ENCODE assay signal across 8 cellular contexts in genomic region chr9:95463145-95464060, GRCh38. TPM values are rescaled to one million over a fixed set of nuclear protein-coding genes. Genes with fewer than 3 reads are reported as not detected.
A peak's percentile ranks its signal among the peaks of the same experiment; 100 is the strongest.
DNase-seq lines count a peak whose midpoint lies in the region; ATAC-seq lines count a peak whose summit lies in the region.

No MANE protein-coding gene starts in this region.

- DNase-seq in activated naive CD8-positive, alpha-beta T cell treated with anti-CD3 and anti-CD28 coated beads for 36 hours = no peak
- no peak for DNase-seq in natural killer cell treated with Interleukin-12 subunit alpha and Interleukin-12 subunit beta and Interleukin-15 and Interleukin-18, amount 100 ng/mL, for 72 hours (ENCODE audit: low spot score)
- DNase-seq in H4 (ENCODE audit: low spot score) (no peak), NCI-H2227 (lab: John Stamatoyannopoulos, UW; ENCODE audit: unreplicated experiment) (no peak), NCI-H1092 treated with DMSO at 0.1 percent for 48 hours (lab: John Stamatoyannopoulos, UW) (no peak)
- no peak for DNase-seq in activated CD8-positive, alpha-beta memory T cell treated with anti-CD3 and anti-CD28 coated beads for 24 hours

- H3K4me3 Mint-ChIP-seq in activated naive CD8-positive, alpha-beta T cell treated with anti-CD3 and anti-CD28 coated beads for 36 hours = peak overlapping the region; percentile 78
- peak overlapping the region; percentile 95 for H3K4me3 Mint-ChIP-seq in natural killer cell treated with Interleukin-12 subunit alpha and Interleukin-12 subunit beta and Interleukin-15 and Interleukin-18, amount 100 ng/mL, for 72 hours

- no peaks in the 10 kb centered on the region for H3K9me3 Mint-ChIP-seq in activated naive CD8-positive, alpha-beta T cell treated with anti-CD3 and anti-CD28 coated beads for 36 hours
- no peaks in the 10 kb centered on the region for H3K9me3 Mint-ChIP-seq in natural killer cell treated with Interleukin-12 subunit alpha and Interleukin-12 subunit beta and Interleukin-15 and Interleukin-18, amount 100 ng/mL, for 72 hours

- no peaks in the 10 kb centered on the region for H3K27me3 Mint-ChIP-seq in activated naive CD8-positive, alpha-beta T cell treated with anti-CD3 and anti-CD28 coated beads for 36 hours
- H3K27me3 Mint-ChIP-seq in natural killer cell treated with Interleukin-12 subunit alpha and Interleukin-12 subunit beta and Interleukin-15 and Interleukin-18, amount 100 ng/mL, for 72 hours = no peaks in the 10 kb centered on the region

- peaks cover 34% of the 10 kb centered on the region for H3K4me1 Mint-ChIP-seq in activated naive CD8-positive, alpha-beta T cell treated with anti-CD3 and anti-CD28 coated beads for 36 hours
- H3K4me1 Mint-ChIP-seq in natural killer cell treated with Interleukin-12 subunit alpha and Interleukin-12 subunit beta and Interleukin-15 and Interleukin-18, amount 100 ng/mL, for 72 hours (ENCODE audit: low read depth in 2 of 2) = peaks cover 38 to 49% of the 10 kb centered on the region in 2 donors

- ATAC-seq in GM18907 (IDR thresholded peaks at IDR 0.05; ENCODE audit: unreplicated experiment) (peak; percentile 18), HG02759 (IDR thresholded peaks at IDR 0.05; ENCODE audit: unreplicated experiment) (peak; percentile 17)
- peak; percentile 12 to 21 for ATAC-seq in natural killer cell treated with Interleukin-12 subunit alpha and Interleukin-12 subunit beta and Interleukin-15 and Interleukin-18, amount 100 ng/mL, for 72 hours

- H3K27ac Mint-ChIP-seq in activated naive CD8-positive, alpha-beta T cell treated with anti-CD3 and anti-CD28 coated beads for 36 hours = peak overlapping the region; percentile 59
- peak overlapping the region; percentile 80 to 83 for H3K27ac Mint-ChIP-seq in natural killer cell treated with Interleukin-12 subunit alpha and Interleukin-12 subunit beta and Interleukin-15 and Interleukin-18, amount 100 ng/mL, for 72 hours

- H3K36me3 Mint-ChIP-seq in activated naive CD8-positive, alpha-beta T cell treated with anti-CD3 and anti-CD28 coated beads for 36 hours = peaks cover 23% of the 10 kb centered on the region
- H3K36me3 Mint-ChIP-seq in natural killer cell treated with Interleukin-12 subunit alpha and Interleukin-12 subunit beta and Interleukin-15 and Interleukin-18, amount 100 ng/mL, for 72 hours = peaks cover 15% of the 10 kb centered on the region

RNA-seq across cellular contexts. Expression of gene PTCH1, which starts 53.4 kb away (rescaled TPM):
- 1 to 10 TPM; 4.8 to 6.1 TPM for total RNA-seq in activated naive CD8-positive, alpha-beta T cell treated with anti-CD3 and anti-CD28 coated beads for 36 hours
- 10 to 100 TPM; 15.2 to 15.9 TPM for total RNA-seq in natural killer cell treated with Interleukin-12 subunit alpha and Interleukin-12 subunit beta and Interleukin-15 and Interleukin-18, amount 100 ng/mL, for 72 hours
- 7.5 and 12.3 TPM in 2 replicates for total RNA-seq in H4 (2014; rRNA removed; shearing (Covaris generic))
